8 cellular contexts compared by ENCODE assay signal in genomic region chr1:39268906-39269305, GRCh38.
DNase-seq lines count a peak whose midpoint lies in the region; ATAC-seq, FAIRE-seq and TF ChIP-seq lines count a peak whose summit lies in the region.

No MANE protein-coding gene starts in this region.

- no peaks in the 10 kb centered on the region for H3K9me3 ChIP-seq in tibial nerve

- peak overlapping the region; percentile 88 for H3K27ac ChIP-seq in angular gyrus (ENCODE audit: low read depth, low read length)
- peak overlapping the region in 3 of 4 donors; percentile 47 to 84 (median 58) for H3K27ac ChIP-seq in tibial nerve

- peaks cover 56% of the 10 kb centered on the region for H3K4me1 Mint-ChIP-seq in activated naive CD4-positive, alpha-beta T cell treated with anti-CD3 and anti-CD28 coated beads, Interleukin-2, amount 10 ng/mL, durations not matched to agents 7 days and 5 days

- 67 to 71% methylated on average over 8 of the region's 8 CpGs for WGBS in tibial nerve, 2 donors

- H3K36me3 Mint-ChIP-seq in activated naive CD4-positive, alpha-beta T cell treated with anti-CD3 and anti-CD28 coated beads, Interleukin-2, amount 10 ng/mL, durations not matched to agents 7 days and 5 days: peaks cover 45% of the 10 kb centered on the region

- in situ Hi-C loops in GM13976 (cut with MboI; ENCODE audit: low sequenced_read_pairs, unreplicated experiment): loop anchor here (10.0 kb wide), 1 partner anchor 174 kb away; no protein-coding TSS in a partner anchor

- TF ChIP-seq EP300 in tibial nerve (IDR thresholded peaks at IDR 0.05): no peak

- no peak for TF ChIP-seq POLR2A in tibial nerve (IDR thresholded peaks at IDR 0.05)

- CTCF ChIA-PET in activated naive CD4-positive, alpha-beta T cell treated with anti-CD3 and anti-CD28 coated beads, Interleukin-2, amount 10 ng/mL, durations not matched to agents 7 days and 5 days (lab: Charles Lee): interaction anchor here (1.3 to 3.7 kb wide), 3 partner anchors 10 to 77 kb away, joined by 3 to 17 read pairs (median 12); no protein-coding TSS in a partner anchor

- ATAC-seq in HG03139 (IDR thresholded peaks at IDR 0.05; ENCODE audit: unreplicated experiment): no peak

- no peak for DNase-seq in activated naive CD4-positive, alpha-beta T cell treated with anti-CD3 and anti-CD28 coated beads, Interleukin-2, amount 10 ng/mL, durations not matched to agents 7 days and 5 days
- DNase-seq in activated naive CD4-positive, alpha-beta T cell treated with anti-CD3 and anti-CD28 coated beads, Interleukin-2, amount 50 U/mL, for 16 hours: no peak
- DNase-seq in kidney tubule cell (ENCODE audit: low spot score) (peak; percentile 34), tibial nerve (ENCODE audit: low spot score in 2 of 2) (no peak), RCC 7860 (ENCODE audit: low spot score) (no peak), GM13976 (ENCODE audit: low spot score) (no peak)

- H3K4me3 Mint-ChIP-seq in activated naive CD4-positive, alpha-beta T cell treated with anti-CD3 and anti-CD28 coated beads, Interleukin-2, amount 10 ng/mL, durations not matched to agents 7 days and 5 days: no peak overlapping the region

- H3K36me3 ChIP-seq in tibial nerve: no peaks in the 10 kb centered on the region

- FAIRE-seq in RCC 7860 (lab: Jason Lieb, UNC): no peak

- H3K9me3 Mint-ChIP-seq in activated naive CD4-positive, alpha-beta T cell treated with anti-CD3 and anti-CD28 coated beads, Interleukin-2, amount 10 ng/mL, durations not matched to agents 7 days and 5 days: no peaks in the 10 kb centered on the region

- H3K27me3 ChIP-seq in tibial nerve: no peaks in the 10 kb centered on the region

- no peaks in the 10 kb centered on the region for H3K27me3 Mint-ChIP-seq in activated naive CD4-positive, alpha-beta T cell treated with anti-CD3 and anti-CD28 coated beads, Interleukin-2, amount 10 ng/mL, durations not matched to agents 7 days and 5 days

- peak overlapping the region; percentile 80 for H3K27ac Mint-ChIP-seq in activated naive CD4-positive, alpha-beta T cell treated with anti-CD3 and anti-CD28 coated beads, Interleukin-2, amount 10 ng/mL, durations not matched to agents 7 days and 5 days

- H3K4me3 ChIP-seq in tibial nerve: peak overlapping the region in 2 of 4 donors; percentile 23 to 49

- peaks cover 0 to 43% (median 5%) of the 10 kb centered on the region in 4 donors for H3K4me1 ChIP-seq in tibial nerve

- TF ChIP-seq CTCF in tibial nerve (IDR thresholded peaks at IDR 0.05) (no peak), GM13976 (IDR thresholded peaks at IDR 0.05; ENCODE audit: borderline replicate concordance, control extremely low read depth, extremely low read depth, insufficient read depth, missing control alignments) (no peak)
